Comparison of ENCODE assay signal across 1 cellular context in genomic region chr7:72879079-72879736, GRCh38.
TF ChIP-seq lines count a peak whose summit lies in the region.
"Not testable (repeated sequence)": the region's sequence is repeated elsewhere in the genome, so short reads cannot be mapped to it uniquely, and the experiment has no call there.

No MANE protein-coding gene starts in this region.

TF ChIP-seq in K562, 482 proteins besides CTCF, POLR2A, EP300 and RAD21 (continued from another document and continues in another):
- 0 out of 2 replicates have a peak, but pooled peaks have one; percentile 35 for TF ChIP-seq RREB1 (CRISPR knock-in tag; IDR thresholded peaks at IDR 0.05)
- TF ChIP-seq, protein P1, sequence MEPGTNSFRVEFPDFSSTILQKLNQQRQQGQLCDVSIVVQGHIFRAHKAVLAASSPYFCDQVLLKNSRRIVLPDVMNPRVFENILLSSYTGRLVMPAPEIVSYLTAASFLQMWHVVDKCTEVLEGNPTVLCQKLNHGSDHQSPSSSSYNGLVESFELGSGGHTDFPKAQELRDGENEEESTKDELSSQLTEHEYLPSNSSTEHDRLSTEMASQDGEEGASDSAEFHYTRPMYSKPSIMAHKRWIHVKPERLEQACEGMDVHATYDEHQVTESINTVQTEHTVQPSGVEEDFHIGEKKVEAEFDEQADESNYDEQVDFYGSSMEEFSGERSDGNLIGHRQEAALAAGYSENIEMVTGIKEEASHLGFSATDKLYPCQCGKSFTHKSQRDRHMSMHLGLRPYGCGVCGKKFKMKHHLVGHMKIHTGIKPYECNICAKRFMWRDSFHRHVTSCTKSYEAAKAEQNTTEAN (CRISPR knock-in tag; IDR thresholded peaks at IDR 0.05): 0 out of 2 replicates have a peak, but pooled peaks have one; percentile 46
- peak; percentile 93 for TF ChIP-seq EGR1 (conservative IDR thresholded peaks at IDR 0.05)
- TF ChIP-seq MAZ (CRISPR knock-in tag; conservative IDR thresholded peaks at IDR 0.05 in 1 of 2, IDR thresholded peaks at IDR 0.05 in 1 of 2): peak; percentile 44 to 66; a peak in 3 of 4 replicates
- peak; percentile 97 for TF ChIP-seq ZBTB2 (IDR thresholded peaks at IDR 0.05)
- peak; percentile 42; the same call in 1 of the 2 replicates for TF ChIP-seq ZKSCAN1 (IDR thresholded peaks at IDR 0.05; ENCODE audit: low read depth, low read length)
- peak; percentile 56; the same call in 1 of the 2 replicates for TF ChIP-seq ZNF143 (CRISPR knock-in tag; IDR thresholded peaks at IDR 0.05)
- 0 out of 2 replicates have a peak, but pooled peaks have one; percentile 7 for TF ChIP-seq PHF21A (IDR thresholded peaks at IDR 0.05; ENCODE audit: borderline replicate concordance, low read depth)
- TF ChIP-seq POLR2AphosphoS5 (IDR thresholded peaks at IDR 0.05; ENCODE audit: control insufficient read depth, insufficient read depth, low read depth, low read length): peak; percentile 72; the same call in 1 of the 2 replicates
- peak in 1 of 2 experiments; percentile 53; a peak in 1 of 4 replicates for TF ChIP-seq RCOR1 (IDR thresholded peaks at IDR 0.05; ENCODE audit: borderline replicate concordance in 1 of 2, low read depth in 2 of 2, low read length in 2 of 2)
- TF ChIP-seq MBD2 (IDR thresholded peaks at IDR 0.05; ENCODE audit: borderline replicate concordance, low read depth): peak; percentile 45; the same call in 1 of the 2 replicates
- TF ChIP-seq ZNF134 (CRISPR knock-in tag; conservative IDR thresholded peaks at IDR 0.05): 0 out of 2 replicates have a peak, but pooled peaks have one; percentile 43
- TF ChIP-seq, protein P2, sequence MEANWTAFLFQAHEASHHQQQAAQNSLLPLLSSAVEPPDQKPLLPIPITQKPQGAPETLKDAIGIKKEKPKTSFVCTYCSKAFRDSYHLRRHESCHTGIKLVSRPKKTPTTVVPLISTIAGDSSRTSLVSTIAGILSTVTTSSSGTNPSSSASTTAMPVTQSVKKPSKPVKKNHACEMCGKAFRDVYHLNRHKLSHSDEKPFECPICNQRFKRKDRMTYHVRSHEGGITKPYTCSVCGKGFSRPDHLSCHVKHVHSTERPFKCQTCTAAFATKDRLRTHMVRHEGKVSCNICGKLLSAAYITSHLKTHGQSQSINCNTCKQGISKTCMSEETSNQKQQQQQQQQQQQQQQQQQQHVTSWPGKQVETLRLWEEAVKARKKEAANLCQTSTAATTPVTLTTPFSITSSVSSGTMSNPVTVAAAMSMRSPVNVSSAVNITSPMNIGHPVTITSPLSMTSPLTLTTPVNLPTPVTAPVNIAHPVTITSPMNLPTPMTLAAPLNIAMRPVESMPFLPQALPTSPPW (CRISPR knock-in tag; IDR thresholded peaks at IDR 0.05): 0 out of 2 replicates have a peak, but pooled peaks have one; percentile 6
- TF ChIP-seq NCOA6 (IDR thresholded peaks at IDR 0.05): peak; percentile 32; the same call in 1 of the 2 replicates
- TF ChIP-seq ETV5 (CRISPR knock-in tag; IDR thresholded peaks at IDR 0.05; ENCODE audit: low read depth): peak; percentile 96
- TF ChIP-seq SAFB (IDR thresholded peaks at IDR 0.05; ENCODE audit: borderline replicate concordance, low read depth, low read length): 0 out of 2 replicates have a peak, but pooled peaks have one; percentile 26
- TF ChIP-seq KLF1 (tag; IDR thresholded peaks at IDR 0.05): peak; percentile 80
- TF ChIP-seq CBX3 (IDR thresholded peaks at IDR 0.05; ENCODE audit: borderline replicate concordance in 1 of 2, low read length in 2 of 2): peak in 1 of 2 experiments; percentile 58; a peak in 1 of 3 replicates
- peak; percentile 28; the same call in 1 of the 2 replicates for TF ChIP-seq ZBTB1 (CRISPR knock-in tag; IDR thresholded peaks at IDR 0.05; ENCODE audit: borderline replicate concordance, low read depth)
- peak; percentile 51 for TF ChIP-seq CTCFL (IDR thresholded peaks at IDR 0.05; ENCODE audit: borderline replicate concordance, insufficient read depth, low read depth, low read length, poor library complexity, severe bottlenecking)
- TF ChIP-seq, protein P3, sequence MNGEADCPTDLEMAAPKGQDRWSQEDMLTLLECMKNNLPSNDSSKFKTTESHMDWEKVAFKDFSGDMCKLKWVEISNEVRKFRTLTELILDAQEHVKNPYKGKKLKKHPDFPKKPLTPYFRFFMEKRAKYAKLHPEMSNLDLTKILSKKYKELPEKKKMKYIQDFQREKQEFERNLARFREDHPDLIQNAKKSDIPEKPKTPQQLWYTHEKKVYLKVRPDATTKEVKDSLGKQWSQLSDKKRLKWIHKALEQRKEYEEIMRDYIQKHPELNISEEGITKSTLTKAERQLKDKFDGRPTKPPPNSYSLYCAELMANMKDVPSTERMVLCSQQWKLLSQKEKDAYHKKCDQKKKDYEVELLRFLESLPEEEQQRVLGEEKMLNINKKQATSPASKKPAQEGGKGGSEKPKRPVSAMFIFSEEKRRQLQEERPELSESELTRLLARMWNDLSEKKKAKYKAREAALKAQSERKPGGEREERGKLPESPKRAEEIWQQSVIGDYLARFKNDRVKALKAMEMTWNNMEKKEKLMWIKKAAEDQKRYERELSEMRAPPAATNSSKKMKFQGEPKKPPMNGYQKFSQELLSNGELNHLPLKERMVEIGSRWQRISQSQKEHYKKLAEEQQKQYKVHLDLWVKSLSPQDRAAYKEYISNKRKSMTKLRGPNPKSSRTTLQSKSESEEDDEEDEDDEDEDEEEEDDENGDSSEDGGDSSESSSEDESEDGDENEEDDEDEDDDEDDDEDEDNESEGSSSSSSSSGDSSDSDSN (IDR thresholded peaks at IDR 0.05; ENCODE audit: borderline replicate concordance in 1 of 2, low read depth in 2 of 2, low read length in 2 of 2): peak in 1 of 2 experiments; percentile 35; a peak in 1 of 4 replicates
- TF ChIP-seq TAF1 (IDR thresholded peaks at IDR 0.05; ENCODE audit: control insufficient read depth, extremely low read depth, insufficient read depth, low read length, severe bottlenecking): peak; percentile 77
- peak; percentile 38; the same call in 1 of the 2 replicates for TF ChIP-seq GATAD2B (IDR thresholded peaks at IDR 0.05; ENCODE audit: borderline replicate concordance)
- peak in 1 of 2 experiments; percentile 28; a peak in 1 of 4 replicates for TF ChIP-seq FOXK2 (conservative IDR thresholded peaks at IDR 0.05 in 1 of 2, IDR thresholded peaks at IDR 0.05 in 1 of 2; ENCODE audit: low read depth in 2 of 2)
- TF ChIP-seq NCOA2 (IDR thresholded peaks at IDR 0.05; ENCODE audit: partially characterized antibody in 2 of 2): peak in 1 of 2 experiments; percentile 99
- peak; percentile 71; the same call in 1 of the 2 replicates for TF ChIP-seq CREB3L1 (IDR thresholded peaks at IDR 0.05; ENCODE audit: borderline replicate concordance, low read depth)
- TF ChIP-seq NFIC (IDR thresholded peaks at IDR 0.05): 0 out of 2 replicates have a peak, but pooled peaks have one; percentile 18
- 0 out of 2 replicates have a peak, but pooled peaks have one; percentile 32 for TF ChIP-seq E2F3 (CRISPR knock-in tag; IDR thresholded peaks at IDR 0.05)
- TF ChIP-seq NR2C1 (IDR thresholded peaks at IDR 0.05): peak; percentile 93
- peak; percentile 94 for TF ChIP-seq NR2C1 (tag; IDR thresholded peaks at IDR 0.05)
- peak; percentile 82 for TF ChIP-seq SUPT5H (IDR thresholded peaks at IDR 0.05)
- TF ChIP-seq E2F8 (IDR thresholded peaks at IDR 0.05; ENCODE audit: low read depth, partially characterized antibody): peak; percentile 53
- TF ChIP-seq L3MBTL2 (IDR thresholded peaks at IDR 0.05): peak; percentile 59
- peak; percentile 83 for TF ChIP-seq ATF7 (IDR thresholded peaks at IDR 0.05)
- peak; percentile 37; the same call in 1 of the 2 replicates for TF ChIP-seq NCOA1 (IDR thresholded peaks at IDR 0.05; ENCODE audit: low read depth)
- TF ChIP-seq SOX6 (IDR thresholded peaks at IDR 0.05): peak; percentile 23; the same call in 1 of the 2 replicates
- TF ChIP-seq JUND (IDR thresholded peaks at IDR 0.05; ENCODE audit: borderline replicate concordance, low read depth, low read length): peak; percentile 54; the same call in 1 of the 2 replicates
- not testable (repeated sequence) for TF ChIP-seq JUND (tag; IDR thresholded peaks at IDR 0.05; ENCODE audit: borderline replicate concordance, low read depth, low read length)
- peak; percentile 54 for TF ChIP-seq POU5F1 (IDR thresholded peaks at IDR 0.05; ENCODE audit: borderline replicate concordance, low read depth, low read length, partially characterized antibody)
- peak; percentile 48 for TF ChIP-seq SMAD1 (IDR thresholded peaks at IDR 0.05; ENCODE audit: low read depth, low read length, partially characterized antibody)
- TF ChIP-seq POLR2H (tag; IDR thresholded peaks at IDR 0.05; ENCODE audit: low read depth): peak; percentile 66
